In genomic region chr12:57743769-57744168, GRCh38 we compare ENCODE assay signal across 6 cellular contexts. TPM values are rescaled to one million over a fixed set of nuclear protein-coding genes. Genes with fewer than 3 reads are reported as not detected.
DNase-seq lines count a peak whose midpoint lies in the region; TF ChIP-seq lines count a peak whose summit lies in the region.

No MANE protein-coding gene starts in this region.

- no peaks in the 10 kb centered on the region for H4K20me1 ChIP-seq in DOHH2 (ENCODE audit: control insufficient read depth, insufficient read depth, low read depth, low read length)

- H3K27me3 ChIP-seq in DOHH2 (ENCODE audit: control insufficient read depth, low read length) (no peaks in the 10 kb centered on the region), SJSA1 (replicated peaks) (peaks cover 54% of the 10 kb centered on the region), HAP-1 (ENCODE audit: low read depth) (peaks cover 7% of the 10 kb centered on the region)

- H3K27ac ChIP-seq in DOHH2 (ENCODE audit: low read depth, low read length) = peak overlapping the region; percentile 56
- H3K27ac ChIP-seq in SJSA1 = no peak overlapping the region

- H3K4me3 ChIP-seq in DOHH2 (ENCODE audit: low read length) = peak overlapping the region; percentile 93
- H3K4me3 ChIP-seq in SJSA1 = peak overlapping the region; percentile 50
- H3K4me3 ChIP-seq in foreskin fibroblast (ENCODE audit: low read depth in 1 of 2, low read length in 2 of 2) = no peak overlapping the region
- H3K4me3 ChIP-seq in HAP-1 = no peak overlapping the region; the same call in 1 of the 2 replicates

- peak overlapping the region; percentile 77 for H3K4me2 ChIP-seq in DOHH2 (ENCODE audit: low read length)

- H3K4me1 Mint-ChIP-seq in mesothelial cell of epicardium = peaks cover 21% of the 10 kb centered on the region

- H3K4me1 ChIP-seq in DOHH2 (ENCODE audit: control insufficient read depth, low read length) (peaks cover 61% of the 10 kb centered on the region), SJSA1 (replicated peaks) (peaks cover 24% of the 10 kb centered on the region), HAP-1 (peaks cover 13% of the 10 kb centered on the region)

- H3K9me3 Mint-ChIP-seq in mesothelial cell of epicardium = no peaks in the 10 kb centered on the region

- H3K9me3 ChIP-seq in DOHH2 (ENCODE audit: control insufficient read depth, insufficient read depth, low read length) = no peaks in the 10 kb centered on the region
- no peaks in the 10 kb centered on the region for H3K9me3 ChIP-seq in SJSA1 (replicated peaks)
- no peaks in the 10 kb centered on the region for H3K9me3 ChIP-seq in HAP-1

- DNase-seq in SJSA1 (ENCODE audit: low read depth in 1 of 2, low spot score in 2 of 2) = peak in 1 of 2 experiments; percentile 69
- DNase-seq in mesothelial cell of epicardium (ENCODE audit: low spot score in 2 of 2, unreplicated experiment in 2 of 2) = no peak
- DNase-seq in stimulated activated CD4-positive, alpha-beta T cell treated with anti-CD3 and anti-CD28 coated beads, Interleukin-12 subunit alpha, Interleukin-12 subunit beta, amount 100 ng/mL, for 4 hours = no peak
- no peak for DNase-seq in foreskin fibroblast
- no peak for DNase-seq in HAP-1 (ENCODE audit: low spot score in 2 of 2)

- H3K79me2 ChIP-seq in DOHH2 (ENCODE audit: control insufficient read depth, low read length) = peaks cover 41% of the 10 kb centered on the region

- no peaks in the 10 kb centered on the region for H3K9me2 ChIP-seq in DOHH2 (replicated peaks; ENCODE audit: control insufficient read depth, low read length)

- peaks cover 29% of the 10 kb centered on the region for H3F3A ChIP-seq in DOHH2 (ENCODE audit: control insufficient read depth, insufficient read depth)

- peaks cover 19% of the 10 kb centered on the region for H3K36me3 Mint-ChIP-seq in mesothelial cell of epicardium

- TF ChIP-seq CTCF in DOHH2 (IDR thresholded peaks at IDR 0.05; ENCODE audit: low read depth, low read length, poor library complexity, severe bottlenecking) = no peak
- TF ChIP-seq CTCF in mesothelial cell of epicardium (IDR thresholded peaks at IDR 0.05; ENCODE audit: unreplicated experiment) = no peak
- TF ChIP-seq CTCF in foreskin fibroblast (IDR thresholded peaks at IDR 0.05; ENCODE audit: low read depth, low read length) = no peak

- H3K4me3 Mint-ChIP-seq in mesothelial cell of epicardium = peak overlapping the region; percentile 94

- in situ Hi-C loops in HAP-1 (cut with MboI; ENCODE audit: low sequenced_read_pairs) = no loop called here

- peaks cover 36% of the 10 kb centered on the region for H3K36me3 ChIP-seq in DOHH2 (ENCODE audit: control insufficient read depth, low read length)
- peaks cover 39% of the 10 kb centered on the region for H3K36me3 ChIP-seq in SJSA1
- H3K36me3 ChIP-seq in HAP-1 (replicated peaks) = peaks cover 18% of the 10 kb centered on the region

- H3K27ac Mint-ChIP-seq in mesothelial cell of epicardium = peak overlapping the region; percentile 93

- H3K27me3 Mint-ChIP-seq in mesothelial cell of epicardium (ENCODE audit: low read depth) = peaks cover 48% of the 10 kb centered on the region

RNA-seq across cellular contexts. Expression of gene TSPAN31, which starts 1.1 kb away (rescaled TPM):
- total RNA-seq in SJSA1 (2014; rRNA removed; shearing (Covaris generic)) = 429 and 571 TPM in 2 replicates
- 33.2 to 35.2 TPM (median 34.6 TPM) in 3 replicates for total RNA-seq in mesothelial cell of epicardium

RNA-seq across cellular contexts. Expression of gene AGAP2, which starts 5.2 kb away (rescaled TPM):
- total RNA-seq in SJSA1 (2014; rRNA removed; shearing (Covaris generic)) = 0.78 and 0.89 TPM in 2 replicates
- total RNA-seq in mesothelial cell of epicardium = 2.0 to 2.8 TPM (median 2.2 TPM) in 3 replicates

RNA-seq across cellular contexts. Expression of gene CDK4, which starts 8.3 kb away (rescaled TPM):
- total RNA-seq in SJSA1 (2014; rRNA removed; shearing (Covaris generic)) = 3,953 and 4,723 TPM in 2 replicates
- total RNA-seq in mesothelial cell of epicardium = 171 to 177 TPM (median 175 TPM) in 3 replicates

RNA-seq across cellular contexts. Expression of gene MARCHF9, which starts 11.1 kb away (rescaled TPM):
- total RNA-seq in SJSA1 (2014; rRNA removed; shearing (Covaris generic)) = 88.7 and 107 TPM in 2 replicates
- 11.0 to 13.2 TPM (median 12.7 TPM) in 3 replicates for total RNA-seq in mesothelial cell of epicardium

RNA-seq across cellular contexts. Expression of gene CYP27B1, which starts 23.1 kb away (rescaled TPM):
- 12.9 and 21.9 TPM in 2 replicates for total RNA-seq in SJSA1 (2014; rRNA removed; shearing (Covaris generic))
- 3.3 to 4.7 TPM (median 4.0 TPM) in 3 replicates for total RNA-seq in mesothelial cell of epicardium

Comparison
In these comparisons a context has a peak if more than half of its experiments do, and no peak if none do; other contexts are left out.
1. H3K4me3 ChIP-seq: peak in DOHH2 (single experiment) and SJSA1 (single experiment); none in foreskin fibroblast (0 of 2) and HAP-1 (single experiment).
2. RNA of gene TSPAN31, which starts 1.1 kb away (total RNA-seq): 429 to 571 TPM in SJSA1; 33.2 to 35.2 TPM in mesothelial cell of epicardium; every median in the first group is over 10 times any median in the second.
3. RNA of gene CDK4, which starts 8.3 kb away (total RNA-seq): 3,953 to 4,723 TPM in SJSA1; 171 to 177 TPM in mesothelial cell of epicardium; every median in the first group is over 10 times any median in the second.